Comparison of ENCODE assay signal across 8 cellular contexts in genomic region chr20:58850693-58851174, GRCh38. TPM values are rescaled to one million over a fixed set of nuclear protein-coding genes. Genes with fewer than 3 reads are reported as not detected.
DNase-seq lines count a peak whose midpoint lies in the region; ATAC-seq and TF ChIP-seq lines count a peak whose summit lies in the region.

Gene GNAS-AS1, minus strand, starts transcription at chr20:58850902.

- ATAC-seq in GM18909 (IDR thresholded peaks at IDR 0.05; ENCODE audit: poor library complexity, unreplicated experiment) (peak; percentile 86), HG03103 (IDR thresholded peaks at IDR 0.05; ENCODE audit: low read depth, unreplicated experiment) (peak; percentile 79), heart right ventricle (peak; percentile 74 to 93 (median 88))

- no peak within 1 kb of the TSS for H3K27ac ChIP-seq in heart right ventricle
- no peak within 1 kb of the TSS for H3K27ac ChIP-seq in rectal smooth muscle tissue (ENCODE audit: low read depth, low read length)
- no peak within 1 kb of the TSS for H3K27ac ChIP-seq in urinary bladder (ENCODE audit: low read depth)

- H3K36me3 Mint-ChIP-seq in activated naive CD8-positive, alpha-beta T cell, result no peaks in the 10 kb centered on the region

- H3K27me3 ChIP-seq in heart right ventricle, result peaks cover 2 to 89% (median 58%) of the 10 kb centered on the region in 7 donors
- peaks cover 15% of the 10 kb centered on the region for H3K27me3 ChIP-seq in rectal smooth muscle tissue (ENCODE audit: control insufficient read depth, insufficient read depth, low read length)

- H3K36me3 ChIP-seq in heart right ventricle (no peaks in the 10 kb centered on the region), rectal smooth muscle tissue (ENCODE audit: control insufficient read depth, insufficient read depth, low read length) (no peaks in the 10 kb centered on the region), urinary bladder (ENCODE audit: insufficient read depth) (no peaks in the 10 kb centered on the region)

- no peaks in the 10 kb centered on the region for H3K9me3 ChIP-seq in heart right ventricle

- H3K4me3 ChIP-seq in heart right ventricle (peak within 1 kb of the TSS; percentile 28 to 64 (median 54)), rectal smooth muscle tissue (ENCODE audit: low read length) (peak within 1 kb of the TSS; percentile 59), urinary bladder (ENCODE audit: low read depth, low read length) (peak within 1 kb of the TSS; percentile 3)

- H3K4me1 Mint-ChIP-seq in activated naive CD8-positive, alpha-beta T cell (ENCODE audit: low read depth), result peaks cover 40% of the 10 kb centered on the region

- intact Hi-C loops in heart right ventricle (cut with DNase I), result loop anchor here in 4 of 10 donors (5.0 to 10.0 kb wide), 5 partner anchors 196 to 616 kb away; partner anchors contain the start of gene STX16 (in 2 of the 4)

- 51 to 52% methylated on average over 25 of the region's 25 CpGs for WGBS in heart right ventricle, 2 donors
- WGBS in urinary bladder, result 53% methylated on average over 25 of the region's 25 CpGs

- peaks cover 13% of the 10 kb centered on the region for H3K27me3 Mint-ChIP-seq in activated naive CD8-positive, alpha-beta T cell

- TF ChIP-seq CTCF in heart right ventricle (IDR thresholded peaks at IDR 0.05), result peak in 2 of 9 donors; percentile 8 to 12

- peak within 1 kb of the TSS; percentile 93 for H3K4me3 Mint-ChIP-seq in activated naive CD8-positive, alpha-beta T cell

- DNase-seq in SHP77 treated with DMSO at 0.1 percent for 48 hours (lab: John Stamatoyannopoulos, UW) (peak; percentile 49), heart right ventricle (peak; percentile 85 to 87), NCI-H146 (lab: John Stamatoyannopoulos, UW) (no peak)

- H3K27ac Mint-ChIP-seq in activated naive CD8-positive, alpha-beta T cell, result peak within 1 kb of the TSS; percentile 64

- H3K9ac ChIP-seq in rectal smooth muscle tissue (ENCODE audit: low read length), result no peak within 1 kb of the TSS

- no peaks in the 10 kb centered on the region for H3K9me3 Mint-ChIP-seq in activated naive CD8-positive, alpha-beta T cell (ENCODE audit: low read depth)

- H3K4me1 ChIP-seq in heart right ventricle (peaks cover 0 to 30% (median 19%) of the 10 kb centered on the region in 9 donors), rectal smooth muscle tissue (ENCODE audit: control insufficient read depth, insufficient read depth, low read length) (no peaks in the 10 kb centered on the region), urinary bladder (ENCODE audit: insufficient read depth) (no peaks in the 10 kb centered on the region)

RNA-seq across cellular contexts. Expression of gene GNAS-AS1, which starts in this region (rescaled TPM):
- total RNA-seq in heart right ventricle (1 to 10 TPM in 1 of 10 donors, under 1 TPM in 9; 0.15 to 1.5 (median 0.41) TPM), urinary bladder (1.4 TPM)
- polyA plus RNA-seq in heart right ventricle (1 to 10 TPM in 1 of 2 donors, under 1 TPM in 1; 0.06 to 1.1 TPM), urinary bladder (0.13 TPM)

Comparison
In these comparisons a context has a peak if more than half of its experiments do, and no peak if none do; other contexts are left out.
1. H3K4me3 ChIP-seq: peak in every context shown above with its lines; median percentile 59 in rectal smooth muscle tissue; 54 in heart right ventricle; 3 in urinary bladder.